12 cellular contexts compared by ENCODE assay signal in genomic region chr1:198155253-198155652, GRCh38. TPM values are rescaled to one million over a fixed set of nuclear protein-coding genes. Genes with fewer than 3 reads are reported as not detected.
DNase-seq lines count a peak whose midpoint lies in the region; ATAC-seq and TF ChIP-seq lines count a peak whose summit lies in the region.
"Had no signal": no experiment of that assay in that cellular context is flagged by ENCODE, and none has a peak within 500 bp of the region (broad histone marks: within the 10 kb centered on the region; RNA-seq: fewer than 3 reads in every experiment).

No MANE protein-coding gene starts in this region.

- peaks cover 2% of the 10 kb centered on the region for H3K36me3 ChIP-seq in brain microvascular endothelial cell (replicated peaks)
- H3K36me3 ChIP-seq in mucosa of descending colon (ENCODE audit: low read depth) = no peaks in the 10 kb centered on the region
- H3K36me3 ChIP-seq: ovary had no signal

- H3K27me3 ChIP-seq in brain microvascular endothelial cell (replicated peaks) = no peaks in the 10 kb centered on the region
- H3K27me3 ChIP-seq: ovary had no signal

- H3K4me1 ChIP-seq in mucosa of descending colon (ENCODE audit: low read depth) = peaks cover 16% of the 10 kb centered on the region

- H3K4me3 ChIP-seq in brain microvascular endothelial cell (ENCODE audit: low read depth, low read length) = no peak overlapping the region
- no peak overlapping the region for H3K4me3 ChIP-seq in mucosa of descending colon
- H3K4me3 ChIP-seq: ovary had no signal

- peak overlapping the region; percentile 57 for H3K27ac ChIP-seq in brain microvascular endothelial cell

- in situ Hi-C loops in Caki2 (cut with HindIII; ENCODE audit: low pct_unique_long_range_greater_than_20kb, low sequenced_read_pairs) = no loop called here
- in situ Hi-C loops in brain microvascular endothelial cell (cut with HindIII; ENCODE audit: low pct_ligation_motif_present, low sequenced_read_pairs) = no loop called here

- no peaks in the 10 kb centered on the region for H3K9me3 ChIP-seq in mucosa of descending colon
- H3K9me3 ChIP-seq: ovary had no signal

- TF ChIP-seq CTCF in brain microvascular endothelial cell (IDR thresholded peaks at IDR 0.05; ENCODE audit: low read depth, low read length, missing control alignments) (no peak), mucosa of descending colon (IDR thresholded peaks at IDR 0.05) (no peak)

- peak; percentile 2 for ATAC-seq in mucosa of descending colon
- ATAC-seq in GM19324 (IDR thresholded peaks at IDR 0.05; ENCODE audit: low FRiP score, unreplicated experiment) = no peak
- ATAC-seq in HG03354 (IDR thresholded peaks at IDR 0.05; ENCODE audit: poor library complexity, severe bottlenecking, unreplicated experiment) = no peak
- ATAC-seq: left lobe of liver had no signal

- intact Hi-C loops in mucosa of descending colon (cut with DNase I, micrococcal nuclease) = no loop called here

- peak; percentile 79 for DNase-seq in Caki2 (ENCODE audit: low read depth)
- DNase-seq in LoVo (ENCODE audit: low spot score) = peak; percentile 63
- peak; percentile 54 for DNase-seq in brain microvascular endothelial cell
- DNase-seq in mucosa of descending colon = no peak
- DNase-seq in GF-D8 (lab: John Stamatoyannopoulos, UW) = no peak
- no peak for DNase-seq in activated T-cell treated with anti-CD3 and anti-CD28 coated beads for 4 hours
- DNase-seq: activated CD8-positive, alpha-beta memory T cell treated with anti-CD3 and anti-CD28 coated beads, Interleukin-2, amount 50 U/mL, for 48 hours; NCI-H1436 treated with DMSO at 0.1 percent for 48 hours had no signal

RNA-seq across cellular contexts. Expression of gene NEK7, which starts 1.5 kb away (rescaled TPM):
- total RNA-seq in Caki2 (2014; rRNA removed; shearing (Covaris generic); ENCODE audit: low replicate concordance) = 27.3 and 37.2 TPM in 2 replicates
- 100 to 1,000 TPM in 1 of 3 donors, 10 to 100 TPM in 2; 58.4 to 110 (median 60.3) TPM for total RNA-seq in mucosa of descending colon

Comparison
In these comparisons a context has a peak if more than half of its experiments do, and no peak if none do; other contexts are left out.
1. DNase-seq: peak in Caki2 (single experiment), LoVo (single experiment) and brain microvascular endothelial cell (single experiment); none in mucosa of descending colon (0 of 3), GF-D8 (single experiment) and activated T-cell treated with anti-CD3 and anti-CD28 coated beads for 4 hours (single experiment).